In genomic region chr6:15213838-15214398, GRCh38 we compare ENCODE assay signal across 16 cellular contexts. TPM values are rescaled to one million over a fixed set of nuclear protein-coding genes. Genes with fewer than 3 reads are reported as not detected.
A peak's percentile ranks its signal among the peaks of the same experiment; 100 is the strongest.
DNase-seq lines count a peak whose midpoint lies in the region; ATAC-seq and TF ChIP-seq lines count a peak whose summit lies in the region.
"Had no signal": no experiment of that assay in that cellular context is flagged by ENCODE, and none has a peak within 500 bp of the region (broad histone marks: within the 10 kb centered on the region; RNA-seq: fewer than 3 reads in every experiment).

No MANE protein-coding gene starts in this region.

- H3K9me3 ChIP-seq in OCI-LY3 (ENCODE audit: insufficient read depth, low read length): no peaks in the 10 kb centered on the region
- no peaks in the 10 kb centered on the region for H3K9me3 ChIP-seq in mucosa of descending colon
- H3K9me3 ChIP-seq: HAP-1 had no signal

- H3K27me3 ChIP-seq in OCI-LY3 (ENCODE audit: low read depth, low read length): no peaks in the 10 kb centered on the region
- H3K27me3 ChIP-seq: BLaER1 had no signal

- H3K27me3 Mint-ChIP-seq in activated naive CD4-positive, alpha-beta T cell treated with anti-CD3 and anti-CD28 coated beads, Interleukin-2, amount 50 U/mL, for 24 hours: no peaks in the 10 kb centered on the region
- no peaks in the 10 kb centered on the region for H3K27me3 Mint-ChIP-seq in activated naive CD4-positive, alpha-beta T cell treated with anti-CD3 and anti-CD28 coated beads, Interleukin-2, amount 10 ng/mL, durations not matched to agents 7 days and 5 days
- H3K27me3 Mint-ChIP-seq: CD4-positive, alpha-beta T cell had no signal

- no peaks in the 10 kb centered on the region for H4K20me1 ChIP-seq in OCI-LY3 (ENCODE audit: insufficient read depth, low read length)
- H4K20me1 ChIP-seq: BLaER1 had no signal

- ATAC-seq in mucosa of descending colon (peak; percentile 33), GM18907 (IDR thresholded peaks at IDR 0.05; ENCODE audit: unreplicated experiment) (no peak), HG03280 (IDR thresholded peaks at IDR 0.05; ENCODE audit: unreplicated experiment) (no peak)

- intact Hi-C loops in mucosa of descending colon (cut with DNase I, micrococcal nuclease): no loop called here

- no peak overlapping the region for H3K4me3 Mint-ChIP-seq in activated naive CD4-positive, alpha-beta T cell treated with anti-CD3 and anti-CD28 coated beads, Interleukin-2, amount 50 U/mL, for 24 hours
- no peak overlapping the region for H3K4me3 Mint-ChIP-seq in activated naive CD4-positive, alpha-beta T cell treated with anti-CD3 and anti-CD28 coated beads, Interleukin-2, amount 10 ng/mL, durations not matched to agents 7 days and 5 days
- H3K4me3 Mint-ChIP-seq: CD4-positive, alpha-beta T cell had no signal

- TF ChIP-seq CTCF in OCI-LY3 (IDR thresholded peaks at IDR 0.05; ENCODE audit: low read depth, low read length): no peak
- TF ChIP-seq CTCF in mucosa of descending colon (IDR thresholded peaks at IDR 0.05): no peak

- H3K27ac Mint-ChIP-seq in activated naive CD4-positive, alpha-beta T cell treated with anti-CD3 and anti-CD28 coated beads, Interleukin-2, amount 50 U/mL, for 24 hours: peak overlapping the region; percentile 24
- no peak overlapping the region for H3K27ac Mint-ChIP-seq in activated naive CD4-positive, alpha-beta T cell treated with anti-CD3 and anti-CD28 coated beads, Interleukin-2, amount 10 ng/mL, durations not matched to agents 7 days and 5 days
- H3K27ac Mint-ChIP-seq: CD4-positive, alpha-beta T cell had no signal

- no peaks in the 10 kb centered on the region for H3K9me3 Mint-ChIP-seq in activated naive CD4-positive, alpha-beta T cell treated with anti-CD3 and anti-CD28 coated beads, Interleukin-2, amount 50 U/mL, for 24 hours
- no peaks in the 10 kb centered on the region for H3K9me3 Mint-ChIP-seq in activated naive CD4-positive, alpha-beta T cell treated with anti-CD3 and anti-CD28 coated beads, Interleukin-2, amount 10 ng/mL, durations not matched to agents 7 days and 5 days
- H3K9me3 Mint-ChIP-seq: CD4-positive, alpha-beta T cell had no signal

- H3K36me3 ChIP-seq in OCI-LY3 (replicated peaks; ENCODE audit: low read depth, low read length): no peaks in the 10 kb centered on the region
- no peaks in the 10 kb centered on the region for H3K36me3 ChIP-seq in mucosa of descending colon (ENCODE audit: low read depth)
- H3K36me3 ChIP-seq: BLaER1, HAP-1 had no signal

- peak overlapping the region; percentile 2; the same call in 1 of the 2 replicates for H3K4me2 ChIP-seq in OCI-LY3 (ENCODE audit: low read length)
- H3K4me2 ChIP-seq: BLaER1 had no signal

- no peak overlapping the region for H2AFZ ChIP-seq in OCI-LY3 (ENCODE audit: low read depth, low read length)

- no peaks in the 10 kb centered on the region for H3K36me3 Mint-ChIP-seq in activated naive CD4-positive, alpha-beta T cell treated with anti-CD3 and anti-CD28 coated beads, Interleukin-2, amount 50 U/mL, for 24 hours
- H3K36me3 Mint-ChIP-seq in activated naive CD4-positive, alpha-beta T cell treated with anti-CD3 and anti-CD28 coated beads, Interleukin-2, amount 10 ng/mL, durations not matched to agents 7 days and 5 days: no peaks in the 10 kb centered on the region

- H3K27ac ChIP-seq in OCI-LY3 (ENCODE audit: low read length): peak overlapping the region; percentile 39; the same call in 1 of the 2 replicates
- H3K27ac ChIP-seq: 22Rv1, BLaER1 had no signal

- H3K4me1 Mint-ChIP-seq in activated naive CD4-positive, alpha-beta T cell treated with anti-CD3 and anti-CD28 coated beads, Interleukin-2, amount 50 U/mL, for 24 hours: no peaks in the 10 kb centered on the region
- no peaks in the 10 kb centered on the region for H3K4me1 Mint-ChIP-seq in activated naive CD4-positive, alpha-beta T cell treated with anti-CD3 and anti-CD28 coated beads, Interleukin-2, amount 10 ng/mL, durations not matched to agents 7 days and 5 days

- H3K4me1 ChIP-seq in OCI-LY3 (ENCODE audit: low read length): peaks cover 22% of the 10 kb centered on the region
- no peaks in the 10 kb centered on the region for H3K4me1 ChIP-seq in mucosa of descending colon (ENCODE audit: low read depth)

- CTCF ChIA-PET in activated naive CD4-positive, alpha-beta T cell treated with anti-CD3 and anti-CD28 coated beads, Interleukin-2, amount 10 ng/mL, durations not matched to agents 7 days and 5 days (lab: Charles Lee): no interaction called here

- H3K79me2 ChIP-seq in OCI-LY3 (ENCODE audit: low read length): no peaks in the 10 kb centered on the region

- DNase-seq in activated naive CD4-positive, alpha-beta T cell treated with anti-CD3 and anti-CD28 coated beads, Interleukin-2, amount 10 ng/mL, durations not matched to agents 7 days and 5 days: no peak
- DNase-seq in mucosa of descending colon (no peak), NOMO-1 (lab: John Stamatoyannopoulos, UW; ENCODE audit: unreplicated experiment in 2 of 2) (no peak), COLO829 (ENCODE audit: low spot score) (no peak)
- DNase-seq: AML-193; CD4-positive, alpha-beta T cell; COR-L47; DMS153; GOT3 had no signal

- H3K9ac ChIP-seq in OCI-LY3 (ENCODE audit: low read length): no peak overlapping the region
- H3K9ac ChIP-seq: BLaER1 had no signal

- H3K4me3 ChIP-seq in OCI-LY3 (ENCODE audit: low read length): no peak overlapping the region
- H3K4me3 ChIP-seq in mucosa of descending colon: no peak overlapping the region
- H3K4me3 ChIP-seq: BLaER1, HAP-1 had no signal

RNA-seq across cellular contexts. Expression of gene JARID2, which starts 32.0 kb away (rescaled TPM):
- 10 to 100 TPM; 10.6 to 11.8 (median 11.4) TPM for total RNA-seq in mucosa of descending colon
